ENCODE assay signal across 1 cellular context in genomic region chrX:149938427-149939270, GRCh38.
A peak's percentile ranks its signal among the peaks of the same experiment; 100 is the strongest.
TF ChIP-seq lines count a peak whose summit lies in the region.

EOLA2 (minus strand) TSS chrX:149938491; CDS start chrX:149933874, 4,617 bp downstream.

TF ChIP-seq in HepG2, 621 proteins besides CTCF, POLR2A, EP300 and RAD21 (continued from another document and continues in another):
- TF ChIP-seq CERS6 (CRISPR knock-in tag; IDR thresholded peaks at IDR 0.05), result no peak
- peak; percentile 43; the same call in 1 of the 2 replicates for TF ChIP-seq HDAC2 (CRISPR knock-in tag; IDR thresholded peaks at IDR 0.05)
- no peak for TF ChIP-seq KDM5B (CRISPR knock-in tag; IDR thresholded peaks at IDR 0.05; ENCODE audit: borderline replicate concordance)
- TF ChIP-seq HMG20A (CRISPR knock-in tag; IDR thresholded peaks at IDR 0.05; ENCODE audit: borderline replicate concordance), result no peak
- TF ChIP-seq NCOA5 (CRISPR knock-in tag; IDR thresholded peaks at IDR 0.05), result no peak
- TF ChIP-seq POGZ (CRISPR knock-in tag; IDR thresholded peaks at IDR 0.05), result peak; percentile 58; the same call in 1 of the 2 replicates
- TF ChIP-seq ZNF337 (CRISPR knock-in tag; IDR thresholded peaks at IDR 0.05; ENCODE audit: borderline replicate concordance, low read depth), result no peak
- peak; percentile 42; the same call in 1 of the 2 replicates for TF ChIP-seq TBX2 (CRISPR knock-in tag; IDR thresholded peaks at IDR 0.05; ENCODE audit: borderline replicate concordance)
- TF ChIP-seq SYNCRIP (IDR thresholded peaks at IDR 0.05; ENCODE audit: insufficient read depth, low read depth, low read length), result no peak
- TF ChIP-seq CC2D1A (CRISPR knock-in tag; IDR thresholded peaks at IDR 0.05), result no peak
- TF ChIP-seq ETV5 (CRISPR knock-in tag; IDR thresholded peaks at IDR 0.05; ENCODE audit: borderline replicate concordance), result peak; percentile 35; the same call in 1 of the 2 replicates
- peak; percentile 47; the same call in 1 of the 2 replicates for TF ChIP-seq FOXK1 (CRISPR knock-in tag; IDR thresholded peaks at IDR 0.05; ENCODE audit: borderline replicate concordance, low read depth)
- peak; percentile 68 for TF ChIP-seq NFYC (CRISPR knock-in tag; IDR thresholded peaks at IDR 0.05)
- TF ChIP-seq GPBP1L1 (CRISPR knock-in tag; IDR thresholded peaks at IDR 0.05), result no peak
- TF ChIP-seq RCOR2 (CRISPR knock-in tag; IDR thresholded peaks at IDR 0.05), result no peak
- TF ChIP-seq ZNF737 (CRISPR knock-in tag; IDR thresholded peaks at IDR 0.05; ENCODE audit: borderline replicate concordance), result no peak
- no peak for TF ChIP-seq THAP7 (CRISPR knock-in tag; IDR thresholded peaks at IDR 0.05)
- TF ChIP-seq ZNF562 (CRISPR knock-in tag; IDR thresholded peaks at IDR 0.05; ENCODE audit: borderline replicate concordance), result no peak
- 0 out of 2 replicates have a peak, but pooled peaks have one; percentile 33 for TF ChIP-seq ZNF136 (CRISPR knock-in tag; IDR thresholded peaks at IDR 0.05; ENCODE audit: low read depth)
- no peak for TF ChIP-seq ZSCAN20 (CRISPR knock-in tag; IDR thresholded peaks at IDR 0.05; ENCODE audit: borderline replicate concordance)
- TF ChIP-seq ZNF17 (CRISPR knock-in tag; IDR thresholded peaks at IDR 0.05), result no peak
- TF ChIP-seq TAF15 (IDR thresholded peaks at IDR 0.05; ENCODE audit: low read depth, low read length, poor library complexity, severe bottlenecking), result no peak
- peak; percentile 77 for TF ChIP-seq ZNF574 (CRISPR knock-in tag; IDR thresholded peaks at IDR 0.05)
- peak; percentile 95 for TF ChIP-seq ZBTB25 (CRISPR knock-in tag; IDR thresholded peaks at IDR 0.05)
- peak; percentile 58; the same call in 1 of the 2 replicates for TF ChIP-seq DRAP1 (CRISPR knock-in tag; IDR thresholded peaks at IDR 0.05)
- TF ChIP-seq ZNF550 (CRISPR knock-in tag; IDR thresholded peaks at IDR 0.05; ENCODE audit: borderline replicate concordance), result no peak
- no peak for TF ChIP-seq ZNF138 (CRISPR knock-in tag; IDR thresholded peaks at IDR 0.05; ENCODE audit: low read depth)
- TF ChIP-seq ATF1 (CRISPR knock-in tag; IDR thresholded peaks at IDR 0.05), result peak; percentile 89
- no peak for TF ChIP-seq GPN1 (CRISPR knock-in tag; IDR thresholded peaks at IDR 0.05; ENCODE audit: borderline replicate concordance)
- TF ChIP-seq ZNF747 (CRISPR knock-in tag; IDR thresholded peaks at IDR 0.05; ENCODE audit: borderline replicate concordance), result no peak
- TF ChIP-seq MED1 (CRISPR knock-in tag; IDR thresholded peaks at IDR 0.05), result peak; percentile 62; the same call in 1 of the 2 replicates
- no peak for TF ChIP-seq SIX1 (CRISPR knock-in tag; IDR thresholded peaks at IDR 0.05; ENCODE audit: borderline replicate concordance)
- TF ChIP-seq GLMP (CRISPR knock-in tag; IDR thresholded peaks at IDR 0.05; ENCODE audit: borderline replicate concordance), result no peak
- TF ChIP-seq ZNF142 (CRISPR knock-in tag; IDR thresholded peaks at IDR 0.05), result no peak
- no peak for TF ChIP-seq KMT2A (CRISPR knock-in tag; IDR thresholded peaks at IDR 0.05)
- no peak for TF ChIP-seq ZNF329 (CRISPR knock-in tag; IDR thresholded peaks at IDR 0.05; ENCODE audit: low read depth)
- TF ChIP-seq ZNF543 (CRISPR knock-in tag; IDR thresholded peaks at IDR 0.05), result no peak
- no peak for TF ChIP-seq PBX3 (CRISPR knock-in tag; IDR thresholded peaks at IDR 0.05; ENCODE audit: borderline replicate concordance)
- no peak for TF ChIP-seq MED13 (CRISPR knock-in tag; IDR thresholded peaks at IDR 0.05)
- no peak for TF ChIP-seq ZNF503 (CRISPR knock-in tag; IDR thresholded peaks at IDR 0.05)
- no peak for TF ChIP-seq ATF4 (CRISPR knock-in tag; IDR thresholded peaks at IDR 0.05)
- peak; percentile 94; the same call in 1 of the 2 replicates for TF ChIP-seq ZZZ3 (CRISPR knock-in tag; IDR thresholded peaks at IDR 0.05; ENCODE audit: borderline replicate concordance)
- peak; percentile 38; the same call in 1 of the 2 replicates for TF ChIP-seq GATAD2A (CRISPR knock-in tag; IDR thresholded peaks at IDR 0.05)
- no peak for TF ChIP-seq ZNF350 (CRISPR knock-in tag; IDR thresholded peaks at IDR 0.05; ENCODE audit: borderline replicate concordance, low read depth)
- no peak for TF ChIP-seq ADNP (CRISPR knock-in tag; IDR thresholded peaks at IDR 0.05)
- TF ChIP-seq RFX1 (IDR thresholded peaks at IDR 0.05), result no peak
